8 cellular contexts compared by ENCODE assay signal in the genomic region with DNA sequence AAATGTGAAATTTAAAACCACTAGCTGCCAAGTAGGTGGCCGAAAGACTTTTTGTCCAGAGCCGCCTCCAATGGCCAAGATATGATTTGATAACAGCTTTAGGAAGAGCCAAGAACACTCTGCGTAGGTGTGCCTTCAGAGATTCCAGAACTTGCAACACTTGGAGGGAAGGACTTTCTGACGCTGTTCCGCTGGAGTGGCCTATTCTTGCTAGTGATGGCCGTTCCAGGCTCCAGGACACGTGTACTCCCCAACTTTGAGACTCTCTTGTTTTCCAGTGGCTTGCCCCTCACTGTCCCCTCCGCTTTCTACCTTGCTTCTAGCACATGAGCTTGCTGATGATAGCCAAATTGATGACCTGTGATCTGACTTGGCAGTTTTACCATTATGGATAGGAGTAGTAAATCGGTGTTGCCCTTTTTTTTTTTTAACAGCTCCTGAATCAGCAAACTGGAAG. TPM values are rescaled to one million over a fixed set of nuclear protein-coding genes. Genes with fewer than 3 reads are reported as not detected.
DNase-seq lines count a peak whose midpoint lies in the region; ATAC-seq and TF ChIP-seq lines count a peak whose summit lies in the region.

No MANE protein-coding gene starts in this region.

- H3K4me3 ChIP-seq in RWPE2 (ENCODE audit: severe bottlenecking) (peak overlapping the region; percentile 59), lung (peak overlapping the region; percentile 93), testis (peak overlapping the region; percentile 90 to 94)
- peak overlapping the region; percentile 81 for H3K4me3 ChIP-seq in effector memory CD4-positive, alpha-beta T cell (ENCODE audit: insufficient read depth, low read depth, low read length, poor library complexity, severe bottlenecking)

- H3K36me3 ChIP-seq in RWPE2 (ENCODE audit: low read depth) (peaks cover 47% of the 10 kb centered on the region), lung (ENCODE audit: control insufficient read depth in 2 of 2, insufficient read depth in 2 of 2, low read length in 2 of 2) (peaks cover 8 to 21% of the 10 kb centered on the region in 2 donors), testis (ENCODE audit: low read depth, missing control alignments) (no peaks in the 10 kb centered on the region)
- H3K36me3 ChIP-seq in effector memory CD4-positive, alpha-beta T cell (ENCODE audit: control insufficient read depth, insufficient read depth, low read length) = peaks cover 22% of the 10 kb centered on the region

- TF ChIP-seq CTCF in GM13977 (IDR thresholded peaks at IDR 0.05; ENCODE audit: extremely low read depth, insufficient read depth, missing control alignments) = no peak
- no peak for TF ChIP-seq CTCF in RWPE2 (IDR thresholded peaks at IDR 0.05; ENCODE audit: poor library complexity, severe bottlenecking)
- TF ChIP-seq CTCF in lung (IDR thresholded peaks at IDR 0.05; ENCODE audit: control extremely low read depth, extremely low read depth) = no peak
- TF ChIP-seq CTCF in testis (IDR thresholded peaks at IDR 0.05) = no peak

- H3K9me3 ChIP-seq in RWPE2 (ENCODE audit: severe bottlenecking) = no peaks in the 10 kb centered on the region
- no peaks in the 10 kb centered on the region for H3K9me3 ChIP-seq in effector memory CD4-positive, alpha-beta T cell (ENCODE audit: control insufficient read depth, low read length)
- H3K9me3 ChIP-seq in lung (ENCODE audit: control insufficient read depth in 2 of 2, insufficient read depth in 1 of 2, low read length in 1 of 2) = no peaks in the 10 kb centered on the region
- H3K9me3 ChIP-seq in testis = no peaks in the 10 kb centered on the region

- peak; percentile 59 for DNase-seq in ACHN
- DNase-seq in GM13977 (ENCODE audit: low spot score) = peak; percentile 20
- no peak for DNase-seq in RWPE2 (ENCODE audit: low spot score)
- no peak for DNase-seq in effector memory CD4-positive, alpha-beta T cell
- DNase-seq in lung (ENCODE audit: low spot score) = peak; percentile 72
- DNase-seq in testis = peak; percentile 91
- no peak for DNase-seq in NCI-H2081 (lab: John Stamatoyannopoulos, UW)

- intact Hi-C loops in testis (cut with DNase I; ENCODE audit: low total_unique reads) = no loop called here

- in situ Hi-C loops in ACHN (cut with HindIII; ENCODE audit: low pct_ligation_motif_present, low pct_unique_long_range_greater_than_20kb, low sequenced_read_pairs) = no loop called here
- in situ Hi-C loops in GM13977 (cut with MboI; ENCODE audit: low pct_unique_long_range_greater_than_20kb, low sequenced_read_pairs, unreplicated experiment) = no loop called here

- no peak for TF ChIP-seq POLR2A in testis (IDR thresholded peaks at IDR 0.05)

- ATAC-seq in RWPE2 (ENCODE audit: low read depth) (peak; percentile 39), lung (ENCODE audit: insufficient read depth, low FRiP score) (peak; percentile 62), GM21786 (IDR thresholded peaks at IDR 0.05; ENCODE audit: unreplicated experiment) (no peak)

- 8 to 10% methylated on average over 9 of the region's 9 CpGs for WGBS in lung, 2 donors
- 1 to 3% methylated on average over 9 of the region's 9 CpGs for WGBS in testis, 2 donors

- H3K27ac ChIP-seq in RWPE2 (ENCODE audit: poor library complexity, severe bottlenecking) (peak overlapping the region; percentile 79), lung (ENCODE audit: low read depth in 1 of 2, low read length in 1 of 2) (peak overlapping the region; percentile 97 to 99), testis (peak overlapping the region; percentile 99)
- peak overlapping the region; percentile 74 for H3K27ac ChIP-seq in effector memory CD4-positive, alpha-beta T cell (ENCODE audit: insufficient read depth, low read length, poor library complexity, severe bottlenecking)

- no peaks in the 10 kb centered on the region for H3K27me3 ChIP-seq in RWPE2 (ENCODE audit: insufficient read depth, poor library complexity, severe bottlenecking)
- no peaks in the 10 kb centered on the region for H3K27me3 ChIP-seq in effector memory CD4-positive, alpha-beta T cell (replicated peaks; ENCODE audit: control insufficient read depth, insufficient read depth, low read length, poor library complexity, severe bottlenecking)
- H3K27me3 ChIP-seq in lung (ENCODE audit: control insufficient read depth, insufficient read depth) = no peaks in the 10 kb centered on the region
- H3K27me3 ChIP-seq in testis = no peaks in the 10 kb centered on the region

- peaks cover 33% of the 10 kb centered on the region for H3K4me1 ChIP-seq in RWPE2 (ENCODE audit: insufficient read depth, poor library complexity, severe bottlenecking)
- H3K4me1 ChIP-seq in effector memory CD4-positive, alpha-beta T cell (ENCODE audit: control insufficient read depth, insufficient read depth, low read length, poor library complexity, severe bottlenecking) = peaks cover 25% of the 10 kb centered on the region
- peaks cover 2 to 19% of the 10 kb centered on the region in 2 donors for H3K4me1 ChIP-seq in lung (ENCODE audit: control insufficient read depth in 2 of 2, insufficient read depth in 2 of 2, low read length in 2 of 2)
- H3K4me1 ChIP-seq in testis = peaks cover 40% of the 10 kb centered on the region

RNA-seq across cellular contexts. Expression of a gene that starts 1.0 kb away (rescaled TPM):
- total RNA-seq in lung (100 to 1,000 TPM; 170 to 273 TPM), testis (100 to 1,000 TPM; 376 to 458 TPM)
- polyA plus RNA-seq in lung (100 to 1,000 TPM; 219 to 347 TPM), testis (ENCODE audit: insufficient read depth, low read depth, low replicate concordance) (385 TPM)

Comparison
In these comparisons a context has a peak if more than half of its experiments do, and no peak if none do; other contexts are left out.
1. DNase-seq: peak in ACHN (single experiment), GM13977 (single experiment), lung (single experiment) and testis (single experiment); none in RWPE2 (single experiment), effector memory CD4-positive, alpha-beta T cell (0 of 3) and NCI-H2081 (0 of 2).
2. Peak in every context shown above with its lines, with median percentiles within 50 percentile points of each other: H3K27ac ChIP-seq and H3K4me3 ChIP-seq.